In genomic region chr6:32621372-32621771, GRCh38 we compare ENCODE assay signal across 18 cellular contexts. TPM values are rescaled to one million over a fixed set of nuclear protein-coding genes. Genes with fewer than 3 reads are reported as not detected.
A peak's percentile ranks its signal among the peaks of the same experiment; 100 is the strongest.
DNase-seq lines count a peak whose midpoint lies in the region; ATAC-seq, FAIRE-seq and TF ChIP-seq lines count a peak whose summit lies in the region.
"Had no signal": no experiment of that assay in that cellular context is flagged by ENCODE, and none has a peak within 500 bp of the region (broad histone marks: within the 10 kb centered on the region; RNA-seq: fewer than 3 reads in every experiment).

No MANE protein-coding gene starts in this region.

- 64% methylated on average over 3 of the region's 3 CpGs for WGBS in GM12878 (ENCODE audit: insufficient coverage, insufficient replicate concordance, low lambda C conversion rate, missing lambda C conversion rate)
- WGBS in neuronal stem cell (ENCODE audit: extremely low coverage in 2 of 2, insufficient read length in 2 of 2, insufficient replicate concordance in 1 of 2), 2 donors: no CpG with 5 or more reads among the region's 3 CpGs

- TF ChIP-seq POLR2A in GM18505 (IDR thresholded peaks at IDR 0.05; ENCODE audit: borderline replicate concordance, extremely low read depth, insufficient read depth, insufficient read length): peak; percentile 64
- peak; percentile 41; the same call in 1 of the 2 replicates for TF ChIP-seq POLR2A in GM12878 (IDR thresholded peaks at IDR 0.05; ENCODE audit: low read depth, low read length)

- H3K4ac ChIP-seq in neuronal stem cell (ENCODE audit: low read length): no peak overlapping the region

- H4K20me1 ChIP-seq in GM12878 (ENCODE audit: control insufficient read depth, insufficient read depth): no peaks in the 10 kb centered on the region

- no peak for TF ChIP-seq RAD21 in GM12878 (IDR thresholded peaks at IDR 0.05; ENCODE audit: insufficient read depth, low read depth, low read length)

- H3K27me3 Mint-ChIP-seq in CD4-positive, alpha-beta T cell: no peaks in the 10 kb centered on the region

- intact Hi-C loops in CD4-positive, alpha-beta T cell (cut with DNase I, micrococcal nuclease): loop anchor here (5.0 kb wide), 2 partner anchors 204 to 246 kb away; no protein-coding TSS in a partner anchor
- intact Hi-C loops in GM12878 (cut with micrococcal nuclease; ENCODE audit: unreplicated experiment) (loop anchor here (5.0 kb wide), 2 partner anchors 46 to 184 kb away; partner anchors contain the start of genes HLA-DQB1 and HLA-DRA), colonic mucosa (cut with DNase I) (no loop called here)

- H3K4me1 ChIP-seq in GM12878 (ENCODE audit: control insufficient read depth, insufficient read depth, low read length) (peaks cover 24% of the 10 kb centered on the region), neuronal stem cell (ENCODE audit: control insufficient read depth in 2 of 2, insufficient read depth in 1 of 2, low read depth in 1 of 2, low read length in 2 of 2) (no peaks in the 10 kb centered on the region), colonic mucosa (no peaks in the 10 kb centered on the region)
- H3K4me1 ChIP-seq: SJCRH30 had no signal

- H3K4me3 Mint-ChIP-seq in CD4-positive, alpha-beta T cell: no peak overlapping the region
- H3K4me3 Mint-ChIP-seq: HFFc6 had no signal

- CTCF ChIA-PET in CD4-positive, alpha-beta T cell (lab: Charles Lee): interaction anchor here (2.2 kb wide), 1 partner anchor 71 kb away, joined by 14 read pairs; no protein-coding TSS in a partner anchor
- CTCF ChIA-PET in GM12878 (lab: Yijun Ruan, JAX): interaction anchor here (0.7 to 3.4 kb wide), 11 partner anchors 8 to 82 kb away, joined by 3 to 13 read pairs (median 7); partner anchors contain the start of gene HLA-DQB1

- in situ Hi-C loops in GM12878 (cut with MboI): loop anchor here (25.0 kb wide), 1 partner anchor 1059 kb away; the partner anchor contains the start of gene LTA

- H2AK5ac ChIP-seq in neuronal stem cell (ENCODE audit: low read depth, low read length): no peak overlapping the region

- H3K4me2 ChIP-seq in GM12878 (ENCODE audit: control insufficient read depth, insufficient read depth): peak overlapping the region; percentile 68
- no peak overlapping the region for H3K4me2 ChIP-seq in neuronal stem cell (ENCODE audit: insufficient read depth, low read length, poor library complexity, severe bottlenecking)

- H3K23ac ChIP-seq in neuronal stem cell (ENCODE audit: low read depth, low read length, poor library complexity): no peak overlapping the region

- H2BK15ac ChIP-seq in neuronal stem cell (ENCODE audit: low read length): no peak overlapping the region

- no peak overlapping the region for H3K18ac ChIP-seq in neuronal stem cell (ENCODE audit: low read length)

- SMC1A ChIA-PET in GM12878 (lab: Charles Lee; ENCODE audit: uncharacterized antibody, unreplicated experiment): interaction anchor here (0.8 to 6.9 kb wide), 12 partner anchors 8 to 159 kb away, joined by 3 to 124 read pairs (median 10); partner anchors contain the start of gene HLA-DQA1

- H2BK12ac ChIP-seq in neuronal stem cell (ENCODE audit: low read length): no peak overlapping the region

- no peak overlapping the region for H3K9ac ChIP-seq in GM12878 (ENCODE audit: control insufficient read depth, insufficient read depth, low read length)
- H3K9ac ChIP-seq in neuronal stem cell (ENCODE audit: low read depth, low read length, poor library complexity): no peak overlapping the region
- no peak overlapping the region for H3K9ac ChIP-seq in colonic mucosa (ENCODE audit: low read depth in 2 of 2, low read length in 2 of 2)

- no peaks in the 10 kb centered on the region; the same call in none of the 2 replicates for H3K79me2 ChIP-seq in GM12878 (ENCODE audit: control insufficient read depth, insufficient read depth, low read length)

- H3K14ac ChIP-seq in neuronal stem cell (ENCODE audit: low read length): peak overlapping the region; percentile 38

- no TSS peak for BruUV-seq in GM12878 (replicated peaks; lab: Mats Ljungman, UMichigan)

- H3K9me3 Mint-ChIP-seq in CD4-positive, alpha-beta T cell: no peaks in the 10 kb centered on the region

- H2AFZ ChIP-seq in GM12878 (ENCODE audit: control insufficient read depth, low read depth, low read length): no peak overlapping the region
- no peak overlapping the region for H2AFZ ChIP-seq in neuronal stem cell (ENCODE audit: low read length)

- peak overlapping the region; percentile 91 for H3K27ac Mint-ChIP-seq in CD4-positive, alpha-beta T cell
- H3K27ac Mint-ChIP-seq: HFFc6 had no signal

- H2BK120ac ChIP-seq in neuronal stem cell (ENCODE audit: low read depth, low read length): no peak overlapping the region

- no peaks in the 10 kb centered on the region for H3K36me3 Mint-ChIP-seq in CD4-positive, alpha-beta T cell (ENCODE audit: low read depth)

- H2BK5ac ChIP-seq in neuronal stem cell (ENCODE audit: low read length): no peak overlapping the region

- peaks cover 46% of the 10 kb centered on the region for H3K4me1 Mint-ChIP-seq in CD4-positive, alpha-beta T cell (ENCODE audit: low read depth)

- no peak for ATAC-seq in CD4-positive, alpha-beta T cell (ENCODE audit: poor library complexity)
- ATAC-seq in GM18505 (IDR thresholded peaks at IDR 0.05; ENCODE audit: unreplicated experiment) (no peak), GM12878 (no peak)

- H3K27me3 ChIP-seq in CD4-positive, alpha-beta T cell (ENCODE audit: control insufficient read depth, insufficient read depth, low read length): no peaks in the 10 kb centered on the region
- H3K27me3 ChIP-seq in GM12878 (replicated peaks in 1 of 2; ENCODE audit: control insufficient read depth in 2 of 2, insufficient read depth in 2 of 2, low read length in 1 of 2) (no peaks in the 10 kb centered on the region), neuronal stem cell (ENCODE audit: control insufficient read depth in 3 of 3, insufficient read depth in 3 of 3, low read depth in 1 of 3, low read length in 3 of 3) (no peaks in the 10 kb centered on the region), colonic mucosa (no peaks in the 10 kb centered on the region)
- H3K27me3 ChIP-seq: SJCRH30 had no signal

- no peak overlapping the region for H4K91ac ChIP-seq in neuronal stem cell (ENCODE audit: low read depth, low read length, poor library complexity)

- no peak for TF ChIP-seq CTCF in CD4-positive, alpha-beta T cell (IDR thresholded peaks at IDR 0.05)
- TF ChIP-seq CTCF in GM12878 (IDR thresholded peaks at IDR 0.05 in 2 of 3, conservative IDR thresholded peaks at IDR 0.05 in 1 of 3; ENCODE audit: control insufficient read depth in 2 of 3, extremely low read depth in 1 of 3, insufficient read depth in 1 of 3, low read depth in 3 of 3, low read length in 3 of 3) (no peak), colonic mucosa (IDR thresholded peaks at IDR 0.05) (no peak)

- H3K4me3 ChIP-seq in GM12878 (no peak overlapping the region), neuronal stem cell (ENCODE audit: low read length in 2 of 2) (no peak overlapping the region), colonic mucosa (no peak overlapping the region)
- H3K4me3 ChIP-seq: SJCRH30 had no signal

- TF ChIP-seq EP300 in GM12878 (IDR thresholded peaks at IDR 0.05; ENCODE audit: borderline replicate concordance in 1 of 2, control insufficient read depth in 1 of 2, low read depth in 2 of 2, low read length in 2 of 2): no peak

- FAIRE-seq in GM12878 (lab: Jason Lieb, UNC): no peak

- no peak overlapping the region for H4K8ac ChIP-seq in neuronal stem cell (ENCODE audit: low read depth, low read length)

- H3K9me3 ChIP-seq in CD4-positive, alpha-beta T cell (ENCODE audit: control insufficient read depth, low read length): no peaks in the 10 kb centered on the region
- H3K9me3 ChIP-seq in GM12878 (replicated peaks; ENCODE audit: control insufficient read depth, insufficient read depth, low read length): peaks cover 9% of the 10 kb centered on the region
- H3K9me3 ChIP-seq in neuronal stem cell (replicated peaks in 1 of 2; ENCODE audit: control insufficient read depth in 2 of 2, insufficient read depth in 1 of 2, low read depth in 1 of 2, low read length in 2 of 2): no peaks in the 10 kb centered on the region
- no peaks in the 10 kb centered on the region for H3K9me3 ChIP-seq in colonic mucosa
- H3K9me3 ChIP-seq: SJCRH30 had no signal

- POLR2A ChIA-PET in CD4-positive, alpha-beta T cell (lab: Charles Lee): interaction anchor here (0.8 to 1.0 kb wide), 2 partner anchors 11 to 351 kb away, joined by 3 read pairs; no protein-coding TSS in a partner anchor
- POLR2A ChIA-PET in GM12878 (lab: Charles Lee): interaction anchor here (0.7 to 6.7 kb wide), 7 partner anchors 11 to 172 kb away, joined by 3 to 117 read pairs (median 8); partner anchors contain the start of genes HLA-DQA1 and HLA-DQB1

- H3K79me1 ChIP-seq in neuronal stem cell (ENCODE audit: low read depth, low read length): no peaks in the 10 kb centered on the region

- no peak overlapping the region for H3K27ac ChIP-seq in CD4-positive, alpha-beta T cell (ENCODE audit: low read depth, low read length)
- peak overlapping the region; percentile 98 for H3K27ac ChIP-seq in GM12878 (ENCODE audit: control insufficient read depth, insufficient read depth)
- H3K27ac ChIP-seq in neuronal stem cell (replicated peaks; ENCODE audit: low read length): no peak overlapping the region
- H3K27ac ChIP-seq in colonic mucosa: no peak overlapping the region
- H3K27ac ChIP-seq: SJCRH30 had no signal

- RAD21 ChIA-PET in GM12878 (lab: Charles Lee; ENCODE audit: unreplicated experiment): interaction anchor here (0.8 to 7.4 kb wide), 11 partner anchors 9 to 161 kb away, joined by 3 to 102 read pairs (median 6); partner anchors contain the start of genes HLA-DQA1 and HLA-DQB1

- DNase-seq in CD4-positive, alpha-beta T cell: no peak
- DNase-seq in GM12878 (ENCODE audit: low read depth, low spot score) (no peak), neuronal stem cell (ENCODE audit: low spot score) (no peak), A172 (ENCODE audit: low spot score) (no peak), colonic mucosa (no peak), NAMALWA (ENCODE audit: low spot score) (no peak)
- DNase-seq: ACHN, Calu3, DMS53, EL, H7, HFFc6, NCI-H1105 treated with DMSO at 0.1 percent for 48 hours, NCI-H1694 treated with DMSO at 0.1 percent for 48 hours, NCI-H2107, NCI-H524 treated with DMSO at 0.1 percent for 48 hours, SJCRH30 had no signal

- H3K36me3 ChIP-seq in GM12878 (ENCODE audit: control insufficient read depth in 2 of 2, insufficient read depth in 2 of 2, low read length in 1 of 2) (no peaks in the 10 kb centered on the region), neuronal stem cell (replicated peaks in 1 of 2; ENCODE audit: control insufficient read depth in 2 of 2, insufficient read depth in 2 of 2, low read length in 2 of 2) (no peaks in the 10 kb centered on the region), colonic mucosa (no peaks in the 10 kb centered on the region)
- H3K36me3 ChIP-seq: SJCRH30 had no signal

RNA-seq across cellular contexts. Expression of gene HLA-DQA1, which starts 15.8 kb away (rescaled TPM):
- 1 to 10 TPM; 5.9 to 6.9 TPM for total RNA-seq in CD4-positive, alpha-beta T cell
- 554 and 568 TPM in 2 replicates for total RNA-seq in GM12878 (2013; cell fraction: nucleolus; rRNA removed)
- total RNA-seq in GM12878 (2014; rRNA removed) (395 and 433 TPM in 2 replicates), GM12878 (2014; rRNA removed; fragmentation: Illumina TruSeq; extraction: Trizol) (498 and 529 TPM in 2 replicates), GM12878 (2021) (664 and 712 TPM in 2 replicates), colonic mucosa (10 to 100 TPM in 1 of 2 donors, 1 to 10 TPM in 1; 8.1 to 13.5 TPM)
- polyA plus RNA-seq in GM12878 (2011; ENCODE audit: low read depth): 695 TPM
- polyA plus RNA-seq in GM12878 (2011; rRNA removed) (1,353 and 1,769 TPM in 2 replicates), GM12878 (2014; fragmentation: Illumina TruSeq; extraction: Trizol) (792 and 799 TPM in 2 replicates), GM12878 (2014; fragmentation: Nextera tagmentation; extraction: Ambion mirVana) (100 to 1,000 TPM; 327 to 423 TPM), GM12878 (2014; rRNA removed) (515 and 552 TPM in 2 replicates), GM12878 (2016; fragmentation: Nextera tagmentation; extraction: Ambion mirVana) (100 to 1,000 TPM; 289 to 291 TPM)
- 1,120 and 1,165 TPM in 2 replicates for polyA plus RNA-seq in GM12878 (2011; cell fraction: cytosol; rRNA removed)
- polyA plus RNA-seq in GM12878 (2011; cell fraction: nucleus; rRNA removed): 377 and 747 TPM in 2 replicates
- 836 and 943 TPM in 2 replicates for polyA plus RNA-seq in GM12878 (2012)
- 1,376 and 1,606 TPM in 2 replicates for polyA minus RNA-seq in GM12878 (2011; rRNA and poly(A)+ RNA removed)
- polyA minus RNA-seq in GM12878 (2011; cell fraction: cytosol; rRNA and poly(A)+ RNA removed): 271 and 297 TPM in 2 replicates
- polyA minus RNA-seq in GM12878 (2011; cell fraction: nucleus; rRNA and poly(A)+ RNA removed): 136 and 138 TPM in 2 replicates
- 0.01 TPM for polyA plus RNA-seq in neuronal stem cell (2013, experiment 1 of 2)
- not detected for polyA plus RNA-seq in neuronal stem cell (2013, experiment 2 of 2)
- total RNA-seq in A172 (2014; rRNA removed; shearing (Covaris generic)): not detected in 2 replicates
- total RNA-seq: H7, HFFc6, SJCRH30 had no signal

RNA-seq across cellular contexts. Expression of gene HLA-DRB1, which starts 31.7 kb away (rescaled TPM):
- total RNA-seq in CD4-positive, alpha-beta T cell: 10 to 100 TPM; 31.3 to 33.6 TPM
- 285 and 299 TPM in 2 replicates for total RNA-seq in GM12878 (2013; cell fraction: nucleolus; rRNA removed)
- total RNA-seq in GM12878 (2014; rRNA removed) (585 and 596 TPM in 2 replicates), GM12878 (2014; rRNA removed; fragmentation: Illumina TruSeq; extraction: Trizol) (543 and 546 TPM in 2 replicates), GM12878 (2021) (718 and 768 TPM in 2 replicates), colonic mucosa (10 to 100 TPM; 22.5 to 39.3 TPM)
- 440 TPM for polyA plus RNA-seq in GM12878 (2011; ENCODE audit: low read depth)
- polyA plus RNA-seq in GM12878 (2011; rRNA removed) (684 and 1,082 TPM in 2 replicates), GM12878 (2014; fragmentation: Illumina TruSeq; extraction: Trizol) (462 and 549 TPM in 2 replicates), GM12878 (2014; fragmentation: Nextera tagmentation; extraction: Ambion mirVana) (100 to 1,000 TPM; 312 to 364 TPM), GM12878 (2014; rRNA removed) (623 and 640 TPM in 2 replicates), GM12878 (2016; fragmentation: Nextera tagmentation; extraction: Ambion mirVana) (100 to 1,000 TPM; 839 to 871 TPM)
- 1,851 and 2,227 TPM in 2 replicates for polyA plus RNA-seq in GM12878 (2011; cell fraction: cytosol; rRNA removed)
- polyA plus RNA-seq in GM12878 (2011; cell fraction: nucleus; rRNA removed): 730 and 992 TPM in 2 replicates
- polyA plus RNA-seq in GM12878 (2012): 697 and 802 TPM in 2 replicates
- polyA minus RNA-seq in GM12878 (2011; rRNA and poly(A)+ RNA removed): 527 and 1,029 TPM in 2 replicates
- polyA minus RNA-seq in GM12878 (2011; cell fraction: cytosol; rRNA and poly(A)+ RNA removed): 229 and 257 TPM in 2 replicates
- 78.9 and 81.7 TPM in 2 replicates for polyA minus RNA-seq in GM12878 (2011; cell fraction: nucleus; rRNA and poly(A)+ RNA removed)
- 2.2 TPM for polyA plus RNA-seq in neuronal stem cell (2013, experiment 1 of 2)
- 1.8 TPM for polyA plus RNA-seq in neuronal stem cell (2013, experiment 2 of 2)
- 0.07 TPM in 1 of 2 replicates, not detected in the other for total RNA-seq in A172 (2014; rRNA removed; shearing (Covaris generic))
- total RNA-seq: HFFc6, SJCRH30 had no signal

RNA-seq across cellular contexts. Expression of gene HLA-DQB1, which starts 45.1 kb away (rescaled TPM):
- total RNA-seq in CD4-positive, alpha-beta T cell: 10 to 100 TPM; 21.5 to 21.7 TPM
- 33.4 and 35.5 TPM in 2 replicates for total RNA-seq in GM12878 (2013; cell fraction: nucleolus; rRNA removed)
- total RNA-seq in GM12878 (2014; rRNA removed): 127 and 148 TPM in 2 replicates
- total RNA-seq in GM12878 (2014; rRNA removed; fragmentation: Illumina TruSeq; extraction: Trizol): 70.6 and 77.7 TPM in 2 replicates
- total RNA-seq in GM12878 (2021): 119 and 121 TPM in 2 replicates
- 59.9 TPM for polyA plus RNA-seq in GM12878 (2011; ENCODE audit: low read depth)
- polyA plus RNA-seq in GM12878 (2011; rRNA removed): 253 and 403 TPM in 2 replicates
- polyA plus RNA-seq in GM12878 (2011; cell fraction: cytosol; rRNA removed): 441 and 443 TPM in 2 replicates
- polyA plus RNA-seq in GM12878 (2011; cell fraction: nucleus; rRNA removed): 161 and 278 TPM in 2 replicates
- 229 and 247 TPM in 2 replicates for polyA plus RNA-seq in GM12878 (2012)
- 46.4 and 73.9 TPM in 2 replicates for polyA plus RNA-seq in GM12878 (2014; fragmentation: Illumina TruSeq; extraction: Trizol)
- 10 to 100 TPM; 38.1 to 66.1 TPM for polyA plus RNA-seq in GM12878 (2014; fragmentation: Nextera tagmentation; extraction: Ambion mirVana)
- polyA plus RNA-seq in GM12878 (2014; rRNA removed): 106 and 112 TPM in 2 replicates
- polyA plus RNA-seq in GM12878 (2016; fragmentation: Nextera tagmentation; extraction: Ambion mirVana): 10 to 100 TPM; 85.5 to 97.3 TPM
- polyA minus RNA-seq in GM12878 (2011; rRNA and poly(A)+ RNA removed): 133 and 245 TPM in 2 replicates
- polyA minus RNA-seq in GM12878 (2011; cell fraction: cytosol; rRNA and poly(A)+ RNA removed): 80.3 and 81.3 TPM in 2 replicates
- 64.9 and 68.1 TPM in 2 replicates for polyA minus RNA-seq in GM12878 (2011; cell fraction: nucleus; rRNA and poly(A)+ RNA removed)
- 0.63 TPM for polyA plus RNA-seq in neuronal stem cell (2013, experiment 1 of 2)
- 0.69 TPM for polyA plus RNA-seq in neuronal stem cell (2013, experiment 2 of 2)
- not detected in 2 replicates for total RNA-seq in A172 (2014; rRNA removed; shearing (Covaris generic))
- total RNA-seq in colonic mucosa: 1 to 10 TPM; 1.8 to 6.5 TPM
- total RNA-seq: HFFc6, SJCRH30 had no signal

Comparison
In these comparisons a context has a peak if more than half of its experiments do, and no peak if none do; other contexts are left out.
1. RNA of gene HLA-DQA1, which starts 15.8 kb away (total RNA-seq): 395 to 712 TPM in GM12878; 8.1 to 13.5 TPM in colonic mucosa, 5.9 to 6.9 TPM in CD4-positive, alpha-beta T cell and not detected in A172; every median in the first group is over 10 times any median in the second.
2. RNA of gene HLA-DRB1, which starts 31.7 kb away (total RNA-seq): 285 to 768 TPM in GM12878, 22.5 to 39.3 TPM in colonic mucosa and 31.3 to 33.6 TPM in CD4-positive, alpha-beta T cell; 0.07 TPM in A172; every median in the first group is over 10 times any median in the second.